ENCODE assay signal across 1 cellular context in the genomic region with DNA sequence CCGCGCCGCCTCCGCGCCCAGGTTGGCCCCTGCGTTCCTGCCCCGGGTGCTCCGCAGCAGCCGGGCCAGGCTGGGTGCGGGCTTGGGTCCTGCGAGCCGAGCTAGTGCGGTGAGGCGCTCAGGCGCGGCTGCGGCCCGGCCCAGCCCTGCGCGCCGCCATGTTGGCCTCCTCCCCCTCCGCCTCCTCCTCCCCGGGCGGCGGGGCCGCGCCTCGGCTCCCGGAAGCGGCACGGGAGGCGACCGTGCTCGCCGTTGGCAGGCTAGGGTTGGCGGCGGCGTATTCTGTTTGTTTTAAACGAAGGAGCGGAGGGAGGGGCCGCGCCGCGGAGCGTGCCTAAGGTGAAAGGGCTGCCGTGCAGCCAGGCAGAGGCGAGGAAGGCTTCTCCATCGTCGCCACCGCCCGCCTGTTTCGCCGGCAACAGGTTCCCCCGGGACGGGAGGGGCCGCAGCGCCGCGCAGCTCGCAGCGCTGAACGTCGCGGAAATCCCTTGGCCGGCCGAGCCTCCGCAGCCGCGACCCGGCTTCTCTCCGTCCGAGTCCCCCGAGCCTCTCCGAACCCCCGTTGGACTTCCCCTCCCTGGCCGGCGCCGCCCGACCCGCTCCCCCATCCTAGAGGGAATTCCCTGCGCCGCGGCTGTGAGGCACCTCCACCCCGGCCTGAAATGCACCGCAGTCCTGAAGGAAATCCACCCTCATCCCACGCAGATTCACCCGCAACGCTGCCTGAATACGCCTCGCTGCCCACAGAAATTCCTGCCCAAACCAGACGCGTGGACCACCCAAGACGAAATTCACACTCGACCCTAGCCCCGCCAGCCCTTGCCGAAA.
TF ChIP-seq lines count a peak whose summit lies in the region.

A gene with protein sequence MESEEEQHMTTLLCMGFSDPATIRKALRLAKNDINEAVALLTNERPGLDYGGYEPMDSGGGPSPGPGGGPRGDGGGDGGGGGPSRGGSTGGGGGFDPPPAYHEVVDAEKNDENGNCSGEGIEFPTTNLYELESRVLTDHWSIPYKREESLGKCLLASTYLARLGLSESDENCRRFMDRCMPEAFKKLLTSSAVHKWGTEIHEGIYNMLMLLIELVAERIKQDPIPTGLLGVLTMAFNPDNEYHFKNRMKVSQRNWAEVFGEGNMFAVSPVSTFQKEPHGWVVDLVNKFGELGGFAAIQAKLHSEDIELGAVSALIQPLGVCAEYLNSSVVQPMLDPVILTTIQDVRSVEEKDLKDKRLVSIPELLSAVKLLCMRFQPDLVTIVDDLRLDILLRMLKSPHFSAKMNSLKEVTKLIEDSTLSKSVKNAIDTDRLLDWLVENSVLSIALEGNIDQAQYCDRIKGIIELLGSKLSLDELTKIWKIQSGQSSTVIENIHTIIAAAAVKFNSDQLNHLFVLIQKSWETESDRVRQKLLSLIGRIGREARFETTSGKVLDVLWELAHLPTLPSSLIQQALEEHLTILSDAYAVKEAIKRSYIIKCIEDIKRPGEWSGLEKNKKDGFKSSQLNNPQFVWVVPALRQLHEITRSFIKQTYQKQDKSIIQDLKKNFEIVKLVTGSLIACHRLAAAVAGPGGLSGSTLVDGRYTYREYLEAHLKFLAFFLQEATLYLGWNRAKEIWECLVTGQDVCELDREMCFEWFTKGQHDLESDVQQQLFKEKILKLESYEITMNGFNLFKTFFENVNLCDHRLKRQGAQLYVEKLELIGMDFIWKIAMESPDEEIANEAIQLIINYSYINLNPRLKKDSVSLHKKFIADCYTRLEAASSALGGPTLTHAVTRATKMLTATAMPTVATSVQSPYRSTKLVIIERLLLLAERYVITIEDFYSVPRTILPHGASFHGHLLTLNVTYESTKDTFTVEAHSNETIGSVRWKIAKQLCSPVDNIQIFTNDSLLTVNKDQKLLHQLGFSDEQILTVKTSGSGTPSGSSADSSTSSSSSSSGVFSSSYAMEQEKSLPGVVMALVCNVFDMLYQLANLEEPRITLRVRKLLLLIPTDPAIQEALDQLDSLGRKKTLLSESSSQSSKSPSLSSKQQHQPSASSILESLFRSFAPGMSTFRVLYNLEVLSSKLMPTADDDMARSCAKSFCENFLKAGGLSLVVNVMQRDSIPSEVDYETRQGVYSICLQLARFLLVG (N-terminal part only) (minus strand): TSS at position 171 of the 828 bp plus-strand sequence. CDS start 251 bp downstream, outside the sequence.

TF ChIP-seq in SK-N-SH treated with all-trans-retinoic acid at 6 μM for 48 hours, 23 proteins besides CTCF, POLR2A, EP300 and RAD21 (continued from another document):
- TF ChIP-seq CSDC2 (CRISPR knock-in tag; IDR thresholded peaks at IDR 0.05) (no peak), GLIS3 (CRISPR knock-in tag; IDR thresholded peaks at IDR 0.05) (0 out of 2 replicates have a peak, but pooled peaks have one; percentile 59), TOX (CRISPR knock-in tag; IDR thresholded peaks at IDR 0.05; ENCODE audit: borderline replicate concordance) (no peak), ZNF70 (CRISPR knock-in tag; IDR thresholded peaks at IDR 0.05) (no peak), ESRRG (CRISPR knock-in tag; IDR thresholded peaks at IDR 0.05) (no peak), OSR1 (CRISPR knock-in tag; IDR thresholded peaks at IDR 0.05) (no peak), PPARA (CRISPR knock-in tag; IDR thresholded peaks at IDR 0.05; ENCODE audit: borderline replicate concordance) (no peak)
- TF ChIP-seq, protein P1, sequence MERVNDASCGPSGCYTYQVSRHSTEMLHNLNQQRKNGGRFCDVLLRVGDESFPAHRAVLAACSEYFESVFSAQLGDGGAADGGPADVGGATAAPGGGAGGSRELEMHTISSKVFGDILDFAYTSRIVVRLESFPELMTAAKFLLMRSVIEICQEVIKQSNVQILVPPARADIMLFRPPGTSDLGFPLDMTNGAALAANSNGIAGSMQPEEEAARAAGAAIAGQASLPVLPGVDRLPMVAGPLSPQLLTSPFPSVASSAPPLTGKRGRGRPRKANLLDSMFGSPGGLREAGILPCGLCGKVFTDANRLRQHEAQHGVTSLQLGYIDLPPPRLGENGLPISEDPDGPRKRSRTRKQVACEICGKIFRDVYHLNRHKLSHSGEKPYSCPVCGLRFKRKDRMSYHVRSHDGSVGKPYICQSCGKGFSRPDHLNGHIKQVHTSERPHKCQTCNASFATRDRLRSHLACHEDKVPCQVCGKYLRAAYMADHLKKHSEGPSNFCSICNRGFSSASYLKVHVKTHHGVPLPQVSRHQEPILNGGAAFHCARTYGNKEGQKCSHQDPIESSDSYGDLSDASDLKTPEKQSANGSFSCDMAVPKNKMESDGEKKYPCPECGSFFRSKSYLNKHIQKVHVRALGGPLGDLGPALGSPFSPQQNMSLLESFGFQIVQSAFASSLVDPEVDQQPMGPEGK (CRISPR knock-in tag; IDR thresholded peaks at IDR 0.05; ENCODE audit: borderline replicate concordance) = 0 out of 2 replicates have a peak, but pooled peaks have one; percentile 79
